In the genomic region with DNA sequence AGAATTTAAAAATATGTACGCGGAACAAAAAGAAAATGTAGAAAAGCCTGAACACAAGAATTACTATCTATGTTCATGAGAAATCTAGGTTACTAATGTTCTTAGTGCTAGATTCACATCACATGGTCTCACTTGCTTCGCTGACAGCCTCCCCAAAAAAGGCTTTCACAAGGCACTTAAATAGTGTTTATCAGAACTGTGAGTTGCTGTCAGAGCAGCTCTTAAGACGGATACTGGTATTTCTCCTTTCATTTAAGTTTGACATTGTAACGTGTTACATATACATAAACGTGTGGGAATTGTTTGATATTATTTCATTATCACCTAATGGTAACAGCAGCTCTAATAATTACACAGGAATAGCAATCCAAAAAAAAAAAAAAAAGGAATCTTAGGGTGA, we compare ENCODE assay signal across 3 cellular contexts.
"Had no signal": no experiment of that assay in that cellular context is flagged by ENCODE, and none has a peak within 500 bp of the region (broad histone marks: within the 10 kb centered on the region; RNA-seq: fewer than 3 reads in every experiment).

No MANE protein-coding gene starts in this region.

- DNase-seq: GDM1, GF-D8 had no signal

- ATAC-seq: GM12878 had no signal

- H3K4me3 ChIP-seq: GM12878 had no signal
